ENCODE assay signal across 1 cellular context in genomic region chrX:132077912-132078311, GRCh38.
TF ChIP-seq lines count a peak whose summit lies in the region.

No MANE protein-coding gene starts in this region.

TF ChIP-seq in liver, 16 proteins besides CTCF, POLR2A, EP300 and RAD21 (continued from another document):
- TF ChIP-seq REST (IDR thresholded peaks at IDR 0.05) (no peak), NR2F2 (IDR thresholded peaks at IDR 0.05) (no peak), HNF4G (IDR thresholded peaks at IDR 0.05) (peak; percentile 42), MAX (IDR thresholded peaks at IDR 0.05) (no peak), JUND (IDR thresholded peaks at IDR 0.05) (peak in 1 of 2 donors; percentile 10), ZBTB33 (IDR thresholded peaks at IDR 0.05) (no peak), GABPA (IDR thresholded peaks at IDR 0.05 in 1 of 2, conservative IDR thresholded peaks at IDR 0.05 in 1 of 2) (no peak)
